In the genomic region with DNA sequence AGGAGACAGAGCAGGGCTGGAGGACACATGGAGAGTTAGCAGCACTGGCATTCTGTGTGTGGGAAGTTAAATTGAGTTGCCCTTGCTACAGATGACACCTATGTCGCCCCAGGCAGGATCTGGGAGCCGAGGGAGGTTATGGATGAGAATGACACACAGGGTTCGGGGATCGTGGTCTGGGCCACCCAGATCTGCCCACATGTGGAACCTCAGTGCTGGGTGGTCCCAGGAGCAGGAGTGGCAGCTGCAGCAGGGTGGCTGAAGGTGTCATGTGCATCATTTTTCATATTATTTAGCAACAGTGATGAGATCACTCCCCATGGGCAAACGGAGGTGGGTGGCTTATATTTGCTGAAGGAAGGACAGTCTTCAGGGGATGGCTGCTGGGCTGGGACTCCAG, we compare ENCODE assay signal across 16 cellular contexts. TPM values are rescaled to one million over a fixed set of nuclear protein-coding genes. Genes with fewer than 3 reads are reported as not detected.
A peak's percentile ranks its signal among the peaks of the same experiment; 100 is the strongest.
DNase-seq lines count a peak whose midpoint lies in the region; ATAC-seq and TF ChIP-seq lines count a peak whose summit lies in the region.
"Had no signal": no experiment of that assay in that cellular context is flagged by ENCODE, and none has a peak within 500 bp of the region (broad histone marks: within the 10 kb centered on the region; RNA-seq: fewer than 3 reads in every experiment).

No MANE protein-coding gene starts in this region.

- no peaks in the 10 kb centered on the region for H4K20me1 ChIP-seq in osteoblast (ENCODE audit: insufficient read depth, low read length)
- H4K20me1 ChIP-seq: BLaER1 treated with 17β-estradiol and CSF1 and Interleukin-3, amounts not matched to agents 10 nM and 100 nM had no signal

- no peaks in the 10 kb centered on the region for H3K9me3 Mint-ChIP-seq in CD4-positive, alpha-beta T cell
- H3K9me3 Mint-ChIP-seq: HFFc6 had no signal

- peaks cover 11% of the 10 kb centered on the region for H3K27me3 ChIP-seq in CD4-positive, alpha-beta T cell (ENCODE audit: control insufficient read depth, insufficient read depth, low read length)
- H3K27me3 ChIP-seq in SJSA1 (replicated peaks) (no peaks in the 10 kb centered on the region), dorsolateral prefrontal cortex (no peaks in the 10 kb centered on the region), osteoblast (ENCODE audit: insufficient read depth, low read length) (peaks cover 17% of the 10 kb centered on the region)

- H3K79me2 ChIP-seq in osteoblast (ENCODE audit: insufficient read depth, low read length) = no peaks in the 10 kb centered on the region

- H3K4me1 ChIP-seq in SJSA1 (replicated peaks) (peaks cover 43% of the 10 kb centered on the region), osteoblast (ENCODE audit: insufficient read depth, low read length) (peaks cover 26% of the 10 kb centered on the region)

- no peak for ATAC-seq in CD4-positive, alpha-beta T cell (ENCODE audit: poor library complexity)
- no peak for ATAC-seq in HG02981 (IDR thresholded peaks at IDR 0.05; ENCODE audit: unreplicated experiment)
- ATAC-seq: HepG2 had no signal

- no peak for TF ChIP-seq CTCF in CD4-positive, alpha-beta T cell (IDR thresholded peaks at IDR 0.05)
- TF ChIP-seq CTCF in dorsolateral prefrontal cortex (IDR thresholded peaks at IDR 0.05 in 54 of 56, conservative IDR thresholded peaks at IDR 0.05 in 2 of 56; ENCODE audit: low read depth in 1 of 56, partially characterized antibody in 56 of 56) (no peak), osteoblast (IDR thresholded peaks at IDR 0.05; ENCODE audit: extremely low read depth, low read depth, low read length) (no peak)

- intact Hi-C loops in CD4-positive, alpha-beta T cell (cut with DNase I, micrococcal nuclease) = loop anchor here (5.0 to 10.0 kb wide), 4 partner anchors 182 to 588 kb away; a partner anchor contains a TSS
- intact Hi-C loops in dorsolateral prefrontal cortex (cut with DNase I) = loop anchor here (10.0 kb wide), 1 partner anchor 182 kb away; a partner anchor contains a TSS

- CTCF ChIA-PET in CD4-positive, alpha-beta T cell (lab: Charles Lee) = interaction anchor here (0.7 to 1.2 kb wide), 2 partner anchors 122 to 159 kb away, joined by 3 read pairs; no protein-coding TSS in a partner anchor

- H3K4me3 ChIP-seq in SJSA1 = no peak overlapping the region
- no peak overlapping the region for H3K4me3 ChIP-seq in dorsolateral prefrontal cortex
- H3K4me3 ChIP-seq in osteoblast (ENCODE audit: insufficient read depth, low read length) = no peak overlapping the region
- H3K4me3 ChIP-seq: BLaER1 treated with 17β-estradiol and CSF1 and Interleukin-3, amounts not matched to agents 10 nM and 100 nM; HAP-1 had no signal

- H3K9me3 ChIP-seq in CD4-positive, alpha-beta T cell (ENCODE audit: control insufficient read depth, low read length) = no peaks in the 10 kb centered on the region
- H3K9me3 ChIP-seq in SJSA1 (replicated peaks) = no peaks in the 10 kb centered on the region
- H3K9me3 ChIP-seq in osteoblast (ENCODE audit: low read depth, low read length) = no peaks in the 10 kb centered on the region
- H3K9me3 ChIP-seq: BLaER1 treated with 17β-estradiol and CSF1 and Interleukin-3, amounts not matched to agents 10 nM and 100 nM; HAP-1 had no signal

- H3K27me3 Mint-ChIP-seq in CD4-positive, alpha-beta T cell = peaks cover 9% of the 10 kb centered on the region

- H3K4me3 Mint-ChIP-seq in CD4-positive, alpha-beta T cell = peak overlapping the region; percentile 73
- H3K4me3 Mint-ChIP-seq: HFFc6 had no signal

- no peak overlapping the region for H3K27ac Mint-ChIP-seq in CD4-positive, alpha-beta T cell
- H3K27ac Mint-ChIP-seq: HFFc6 had no signal

- no peaks in the 10 kb centered on the region for H3K36me3 Mint-ChIP-seq in CD4-positive, alpha-beta T cell (ENCODE audit: low read depth)
- H3K36me3 Mint-ChIP-seq: CD4-positive, CD25-positive, alpha-beta regulatory T cell had no signal

- no peak for DNase-seq in CD4-positive, alpha-beta T cell
- DNase-seq in SJSA1 (ENCODE audit: low read depth in 1 of 2, low spot score in 2 of 2) = peak; percentile 52 to 78
- DNase-seq in dorsolateral prefrontal cortex = no peak
- peak; percentile 71 for DNase-seq in osteoblast (ENCODE audit: insufficient read length, low spot score, missing footprints)
- DNase-seq in iPS-NIHi11 (ENCODE audit: low spot score) = no peak
- DNase-seq in NCI-H2196 (lab: John Stamatoyannopoulos, UW; ENCODE audit: unreplicated experiment) = no peak
- DNase-seq: ACHN; Calu3; CD4-positive, CD25-positive, alpha-beta regulatory T cell; DMS 273 treated with DMSO at 0.1 percent for 48 hours; DMS79; HFFc6 had no signal

- no peak overlapping the region for H3K4me2 ChIP-seq in osteoblast (ENCODE audit: insufficient read depth, low read length)
- H3K4me2 ChIP-seq: BLaER1 treated with 17β-estradiol and CSF1 and Interleukin-3, amounts not matched to agents 10 nM and 100 nM had no signal

- peaks cover 7% of the 10 kb centered on the region for H3K4me1 Mint-ChIP-seq in CD4-positive, alpha-beta T cell (ENCODE audit: low read depth)

- POLR2A ChIA-PET in CD4-positive, alpha-beta T cell (lab: Charles Lee) = no interaction called here

- H3K36me3 ChIP-seq in SJSA1 = no peaks in the 10 kb centered on the region
- H3K36me3 ChIP-seq in osteoblast (ENCODE audit: insufficient read depth, low read length) = no peaks in the 10 kb centered on the region
- H3K36me3 ChIP-seq: BLaER1 treated with 17β-estradiol and CSF1 and Interleukin-3, amounts not matched to agents 10 nM and 100 nM; HAP-1 had no signal

- H2AFZ ChIP-seq in osteoblast (ENCODE audit: low read length) = no peak overlapping the region

- no peak overlapping the region for H3K27ac ChIP-seq in CD4-positive, alpha-beta T cell (ENCODE audit: low read depth, low read length)
- H3K27ac ChIP-seq in SJSA1 (no peak overlapping the region), dorsolateral prefrontal cortex (peak overlapping the region in 35 of 59 donors; percentile 1 to 88 (median 57)), osteoblast (ENCODE audit: low read depth, low read length) (no peak overlapping the region)
- H3K27ac ChIP-seq: BLaER1 treated with 17β-estradiol and CSF1 and Interleukin-3, amounts not matched to agents 10 nM and 100 nM had no signal

RNA-seq across cellular contexts. Expression of a gene that starts 3.2 kb away (rescaled TPM):
- total RNA-seq in CD4-positive, alpha-beta T cell = under 1 TPM in 1 of 2 experiments, not detected in 1; 0.47 TPM
- 2.5 and 4.3 TPM in 2 replicates for total RNA-seq in SJSA1 (2014; rRNA removed; shearing (Covaris generic))
- total RNA-seq in dorsolateral prefrontal cortex (10 to 100 TPM; 24.8 to 94.2 (median 42.4) TPM), osteoblast (2.1 and 2.2 TPM in 2 replicates)
- total RNA-seq: CD4-positive, CD25-positive, alpha-beta regulatory T cell had no signal

Comparison
In these comparisons a context has a peak if more than half of its experiments do, and no peak if none do; other contexts are left out.
1. DNase-seq: peak in SJSA1 (2 of 2) and osteoblast (single experiment); none in CD4-positive, alpha-beta T cell (0 of 10), dorsolateral prefrontal cortex (0 of 10), iPS-NIHi11 (single experiment) and NCI-H2196 (single experiment).
2. H3K27ac ChIP-seq: peak in dorsolateral prefrontal cortex (35 of 59); none in CD4-positive, alpha-beta T cell (single experiment), SJSA1 (single experiment) and osteoblast (single experiment).